Comparison of ENCODE assay signal across 1 cellular context in genomic region chr11:74871037-74871436, GRCh38.
TF ChIP-seq lines count a peak whose summit lies in the region.

No MANE protein-coding gene starts in this region.

TF ChIP-seq in K562, 482 proteins besides CTCF, POLR2A, EP300 and RAD21 (continued from another document):
- TF ChIP-seq ZNF280A (IDR thresholded peaks at IDR 0.05; ENCODE audit: low read depth, partially characterized antibody) (peak; percentile 72), PTTG1 (tag; IDR thresholded peaks at IDR 0.05; ENCODE audit: low read depth) (no peak), JUN (IDR thresholded peaks at IDR 0.05; ENCODE audit: borderline replicate concordance, low read depth, low read length) (peak; percentile 28; the same call in 1 of the 2 replicates), JUN (CRISPR knock-in tag; IDR thresholded peaks at IDR 0.05; ENCODE audit: borderline replicate concordance) (no peak), NFIC (IDR thresholded peaks at IDR 0.05) (no peak), HLTF (IDR thresholded peaks at IDR 0.05) (peak; percentile 57; the same call in 1 of the 2 replicates), TRIM24 (IDR thresholded peaks at IDR 0.05) (peak in 1 of 2 experiments; percentile 38; a peak in 1 of 4 replicates), ZNF830 (CRISPR knock-in tag; IDR thresholded peaks at IDR 0.05) (no peak), GMEB1 (CRISPR knock-in tag; IDR thresholded peaks at IDR 0.05) (no peak), ESRRA (IDR thresholded peaks at IDR 0.05; ENCODE audit: borderline replicate concordance, low read depth) (no peak), DIDO1 (tag; IDR thresholded peaks at IDR 0.05; ENCODE audit: low read depth) (no peak), CBX3 (IDR thresholded peaks at IDR 0.05; ENCODE audit: borderline replicate concordance in 1 of 2, low read length in 2 of 2) (peak; percentile 93 to 99), DACH1 (IDR thresholded peaks at IDR 0.05; ENCODE audit: partially characterized antibody) (no peak), CBX5 (IDR thresholded peaks at IDR 0.05; ENCODE audit: borderline replicate concordance, low read depth) (peak; percentile 99), NBN (IDR thresholded peaks at IDR 0.05; ENCODE audit: low read depth) (no peak)
